26 cellular contexts compared by ENCODE assay signal in genomic region chr1:20586939-20587638, GRCh38. TPM values are rescaled to one million over a fixed set of nuclear protein-coding genes. Genes with fewer than 3 reads are reported as not detected.
A peak's percentile ranks its signal among the peaks of the same experiment; 100 is the strongest.
DNase-seq lines count a peak whose midpoint lies in the region; ATAC-seq and TF ChIP-seq lines count a peak whose summit lies in the region.
"Had no signal": no experiment of that assay in that cellular context is flagged by ENCODE, and none has a peak within 500 bp of the region (broad histone marks: within the 10 kb centered on the region; RNA-seq: fewer than 3 reads in every experiment).

No MANE protein-coding gene starts in this region.

- no peak overlapping the region for H3K18ac ChIP-seq in IMR-90 (ENCODE audit: low read depth, low read length)

- no TSS peak for BruUV-seq in IMR-90 (replicated peaks; lab: Mats Ljungman, UMichigan)

- POLR2A ChIA-PET in AG04450 (lab: Yijun Ruan, JAX) (no interaction called here), IMR-90 (lab: Charles Lee; ENCODE audit: unreplicated experiment) (no interaction called here)

- H3K9me3 ChIP-seq in AG04450 (ENCODE audit: control insufficient read depth, insufficient read depth, low read length): peaks cover 4% of the 10 kb centered on the region
- 0 out of 2 replicates have a peak, but pooled peaks cover 2% of the 10 kb centered on the region for H3K9me3 ChIP-seq in IMR-90 (ENCODE audit: control insufficient read depth, insufficient read depth, low read length)
- no peaks in the 10 kb centered on the region for H3K9me3 ChIP-seq in endodermal cell (ENCODE audit: control insufficient read depth, low read length)
- no peaks in the 10 kb centered on the region for H3K9me3 ChIP-seq in right cardiac atrium (ENCODE audit: control insufficient read depth, low read length)
- H3K9me3 ChIP-seq in prostate gland: no peaks in the 10 kb centered on the region
- H3K9me3 ChIP-seq: adrenal gland, breast epithelium, sigmoid colon, uterus had no signal

- 92% methylated on average over 5 of the region's 10 CpGs; no CpG with 5 or more reads in 1 of the 2 experiments for WGBS in IMR-90 (ENCODE audit: extremely low coverage in 2 of 2, insufficient read length in 1 of 2), 2 experiments
- WGBS in endodermal cell (ENCODE audit: insufficient coverage in 1 of 2, insufficient read length in 1 of 2), 2 experiments: 81 to 82% methylated on average over 6 to 10 of the region's 10 CpGs
- WGBS in right cardiac atrium: 67% methylated on average over 10 of the region's 10 CpGs
- WGBS in prostate gland: 65% methylated on average over 9 of the region's 10 CpGs

- H2AK9ac ChIP-seq in IMR-90 (replicated peaks; ENCODE audit: low read depth, low read length, poor library complexity): no peak overlapping the region

- no peak overlapping the region for H3K4me2 ChIP-seq in IMR-90 (ENCODE audit: low read depth, low read length)

- no peaks in the 10 kb centered on the region for H3K79me1 ChIP-seq in IMR-90 (ENCODE audit: low read depth in 1 of 2, low read length in 2 of 2)

- H3K27ac Mint-ChIP-seq in endodermal cell: no peak overlapping the region
- H3K27ac Mint-ChIP-seq: activated B cell treated with CpG ODN at 0.5 μM for 24 hours, mesothelial cell of epicardium, natural killer cell had no signal

- no peak overlapping the region for H2BK5ac ChIP-seq in IMR-90 (ENCODE audit: low read depth, low read length, poor library complexity, severe bottlenecking)

- no peak overlapping the region; the same call in 1 of the 2 replicates for H3K14ac ChIP-seq in IMR-90 (replicated peaks; ENCODE audit: low read depth, low read length)

- CTCF ChIA-PET in AG04450 (lab: Charles Lee) (interaction anchor here (0.6 to 2.9 kb wide), 4 partner anchors 9 to 67 kb away, joined by 3 to 20 read pairs (median 7); no protein-coding TSS in a partner anchor), IMR-90 (lab: Yijun Ruan, JAX) (interaction anchor here (3.5 kb wide), 1 partner anchor 12 kb away, joined by 18 read pairs; no protein-coding TSS in a partner anchor)

- H4K91ac ChIP-seq in IMR-90 (ENCODE audit: insufficient read depth, low read depth, low read length): no peak overlapping the region

- no peaks in the 10 kb centered on the region for H3K27me3 ChIP-seq in AG04450 (ENCODE audit: control insufficient read depth, insufficient read depth, low read length)
- H3K27me3 ChIP-seq in IMR-90 (ENCODE audit: control insufficient read depth, insufficient read depth, low read length): peaks cover 2% of the 10 kb centered on the region; the same call in 1 of the 2 replicates
- peaks cover 5% of the 10 kb centered on the region for H3K27me3 ChIP-seq in endodermal cell (ENCODE audit: control insufficient read depth, insufficient read depth, low read length, poor library complexity, severe bottlenecking)
- H3K27me3 ChIP-seq in right cardiac atrium (ENCODE audit: control insufficient read depth, insufficient read depth): no peaks in the 10 kb centered on the region
- H3K27me3 ChIP-seq in prostate gland (replicated peaks; ENCODE audit: insufficient read depth): peaks cover 4% of the 10 kb centered on the region
- H3K27me3 ChIP-seq: adrenal gland, uterus had no signal

- no peak overlapping the region for H2BK120ac ChIP-seq in IMR-90 (ENCODE audit: low read depth, low read length)

- TF ChIP-seq RAD21 in IMR-90 (IDR thresholded peaks at IDR 0.05; ENCODE audit: low read length): peak; percentile 15; the same call in 1 of the 2 replicates

- no peak overlapping the region for H4K8ac ChIP-seq in IMR-90 (ENCODE audit: low read depth in 2 of 2, low read length in 2 of 2)

- DNase-seq in AG04450 (ENCODE audit: low read depth, low spot score) (no peak), IMR-90 (no peak), endodermal cell (peak; percentile 59), right cardiac atrium (peak; percentile 54 to 60 (median 59)), activated T-cell treated with anti-CD3 and anti-CD28 coated beads for 4 hours (no peak), NCI-H1930 (lab: John Stamatoyannopoulos, UW) (no peak), prostate gland (ENCODE audit: low spot score) (no peak)
- DNase-seq: ACHN; activated B cell treated with CpG ODN at 0.5 μM for 24 hours; activated CD4-positive, alpha-beta T cell treated with anti-CD3 and anti-CD28 coated beads, Interleukin-2, amount 50 U/mL, for 4 hours; activated gamma-delta T cell treated with Interleukin-2 at 50 U/mL for 16 hours; cortex of kidney; GDM1; natural killer cell; NCI-H1694; sigmoid colon; T-helper 9 cell had no signal

- ATAC-seq in IMR-90 (ENCODE audit: low read depth) (no peak), right cardiac atrium (peak; percentile 30 to 63), HG02623 (IDR thresholded peaks at IDR 0.05; ENCODE audit: unreplicated experiment) (no peak)
- ATAC-seq: left lobe of liver, natural killer cell had no signal

- no peak overlapping the region for H4K5ac ChIP-seq in IMR-90 (ENCODE audit: low read depth, low read length)

- no peaks in the 10 kb centered on the region for H3K36me3 Mint-ChIP-seq in endodermal cell (ENCODE audit: low read depth)
- H3K36me3 Mint-ChIP-seq: IgD-negative memory B cell, mesothelial cell of epicardium, natural killer cell had no signal

- no peaks in the 10 kb centered on the region for H4K20me1 ChIP-seq in IMR-90 (ENCODE audit: insufficient read depth, low read length)

- H2BK20ac ChIP-seq in IMR-90 (ENCODE audit: low read depth, low read length): no peak overlapping the region

- intact Hi-C loops in IMR-90 (cut with micrococcal nuclease) (no loop called here), right cardiac atrium (cut with DNase I) (no loop called here), prostate gland (cut with DNase I) (no loop called here)

- H3K27ac ChIP-seq in AG04450 (ENCODE audit: low read depth, low read length) (no peak overlapping the region), IMR-90 (ENCODE audit: insufficient read depth, low read length) (no peak overlapping the region), endodermal cell (ENCODE audit: low read depth, low read length) (no peak overlapping the region), right cardiac atrium (ENCODE audit: low read length) (peak overlapping the region; percentile 37), prostate gland (no peak overlapping the region)
- H3K27ac ChIP-seq: parathyroid adenoma had no signal

- peaks cover 28% of the 10 kb centered on the region for H3K4me1 Mint-ChIP-seq in endodermal cell
- H3K4me1 Mint-ChIP-seq: activated B cell treated with CpG ODN at 0.5 μM for 24 hours had no signal

- TF ChIP-seq POLR2A in IMR-90 (IDR thresholded peaks at IDR 0.05; ENCODE audit: low read depth, low read length): no peak
- no peak for TF ChIP-seq POLR2A in prostate gland (IDR thresholded peaks at IDR 0.05)

- TF ChIP-seq CTCF in AG04450 (IDR thresholded peaks at IDR 0.05; ENCODE audit: low read depth, low read length) (peak; percentile 12; the same call in 1 of the 2 replicates), IMR-90 (conservative IDR thresholded peaks at IDR 0.05; ENCODE audit: low read depth, low read length) (0 out of 2 replicates have a peak, but pooled peaks have one; percentile 17), endodermal cell (conservative IDR thresholded peaks at IDR 0.05) (no peak), prostate gland (IDR thresholded peaks at IDR 0.05) (no peak)

- H3K4ac ChIP-seq in IMR-90 (ENCODE audit: low read depth, low read length): no peak overlapping the region

- H3K4me3 Mint-ChIP-seq in endodermal cell: no peak overlapping the region
- H3K4me3 Mint-ChIP-seq: activated B cell treated with CpG ODN at 0.5 μM for 24 hours, mesothelial cell of epicardium, natural killer cell had no signal

- no peak overlapping the region for H3K56ac ChIP-seq in IMR-90 (ENCODE audit: extremely low read depth, insufficient read depth, low read length)

- no peak overlapping the region; the same call in 2 of the 3 replicates for H2BK15ac ChIP-seq in IMR-90 (ENCODE audit: low read depth, low read length)

- H3K36me3 ChIP-seq in IMR-90 (ENCODE audit: control insufficient read depth, insufficient read depth, low read length): no peaks in the 10 kb centered on the region
- no peaks in the 10 kb centered on the region for H3K36me3 ChIP-seq in endodermal cell (ENCODE audit: control insufficient read depth, insufficient read depth, low read length)
- no peaks in the 10 kb centered on the region for H3K36me3 ChIP-seq in prostate gland
- H3K36me3 ChIP-seq: adrenal gland, breast epithelium, sigmoid colon, uterus had no signal

- H2AK5ac ChIP-seq in IMR-90 (ENCODE audit: low read depth, low read length): no peak overlapping the region

- H3K27me3 Mint-ChIP-seq in endodermal cell (ENCODE audit: insufficient read depth): peaks cover 3% of the 10 kb centered on the region

- dilution Hi-C loops in IMR-90 (cut with HindIII; ENCODE audit: low sequenced_read_pairs, unreplicated experiment): no loop called here

- H2AFZ ChIP-seq in IMR-90 (replicated peaks; ENCODE audit: low read length, poor library complexity): peak overlapping the region; percentile 46
- H2AFZ ChIP-seq: parathyroid adenoma had no signal

- H3K9me1 ChIP-seq in IMR-90 (ENCODE audit: insufficient read depth, low read length): 0 out of 2 replicates have a peak, but pooled peaks cover 3% of the 10 kb centered on the region

- H3K4me3 ChIP-seq in AG04450 (ENCODE audit: low read depth, low read length): no peak overlapping the region
- no peak overlapping the region for H3K4me3 ChIP-seq in IMR-90 (ENCODE audit: insufficient read depth, low read depth, low read length)
- H3K4me3 ChIP-seq in endodermal cell (ENCODE audit: low read length): no peak overlapping the region
- H3K4me3 ChIP-seq in right cardiac atrium (ENCODE audit: low read length): no peak overlapping the region
- H3K4me3 ChIP-seq in prostate gland: no peak overlapping the region
- H3K4me3 ChIP-seq: adrenal gland, breast epithelium, sigmoid colon, uterus had no signal

- H3K4me1 ChIP-seq in IMR-90 (ENCODE audit: control insufficient read depth, insufficient read depth, low read length) (peaks cover 17% of the 10 kb centered on the region), endodermal cell (ENCODE audit: control insufficient read depth, insufficient read depth, low read length) (peaks cover 11% of the 10 kb centered on the region), right cardiac atrium (ENCODE audit: control insufficient read depth, insufficient read depth, low read length) (peaks cover 3% of the 10 kb centered on the region), prostate gland (replicated peaks) (no peaks in the 10 kb centered on the region)
- H3K4me1 ChIP-seq: breast epithelium, parathyroid adenoma had no signal

- no peak overlapping the region for H3K23ac ChIP-seq in IMR-90 (ENCODE audit: low read depth, low read length)

- in situ Hi-C loops in IMR-90 (cut with MboI; ENCODE audit: low sequenced_read_pairs): no loop called here

- H3K9me3 Mint-ChIP-seq in endodermal cell: no peaks in the 10 kb centered on the region
- H3K9me3 Mint-ChIP-seq: IgD-negative memory B cell, mesothelial cell of epicardium, natural killer cell had no signal

- H3K9ac ChIP-seq in IMR-90 (ENCODE audit: low read depth, low read length) (no peak overlapping the region), endodermal cell (ENCODE audit: extremely low read depth, low read length, poor library complexity, severe bottlenecking) (no peak overlapping the region)
- H3K9ac ChIP-seq: parathyroid adenoma had no signal

RNA-seq across cellular contexts. Expression of gene CDA, which starts 1.8 kb away (rescaled TPM):
- polyA plus RNA-seq in AG04450 (2011; rRNA removed) (2.8 and 4.2 TPM in 2 replicates), IMR-90 (2012; rRNA removed) (9.4 and 10.7 TPM in 2 replicates), right cardiac atrium (6.7 TPM)
- 4.2 and 5.1 TPM in 2 replicates for polyA minus RNA-seq in AG04450 (2011; rRNA and poly(A)+ RNA removed)
- total RNA-seq in IMR-90 (2012; rRNA removed) (0.90 and 1.4 TPM in 2 replicates), endodermal cell (10 to 100 TPM in 1 of 2 donors, 1 to 10 TPM in 1; 1.3 to 24.3 TPM), right cardiac atrium (1 to 10 TPM; 2.2 to 3.6 (median 2.4) TPM), prostate gland (under 1 TPM in 1 of 2 donors, not detected in 1; 0.59 TPM)
- polyA plus RNA-seq in IMR-90 (2012; cell fraction: cytosol; rRNA removed): 12.4 and 12.6 TPM in 2 replicates
- polyA plus RNA-seq in IMR-90 (2012; cell fraction: nucleus; rRNA removed; ENCODE audit: low replicate concordance): 2.0 and 2.5 TPM in 2 replicates
- 3.9 TPM for polyA plus RNA-seq in endodermal cell (2013, experiment 1 of 2)
- 1.7 TPM for polyA plus RNA-seq in endodermal cell (2013, experiment 2 of 2)
- total RNA-seq: activated B cell treated with CpG ODN at 0.5 μM for 24 hours, MCF 10A had no signal

RNA-seq across cellular contexts. Expression of gene FAM43B, which starts 34.7 kb away (rescaled TPM):
- polyA plus RNA-seq in AG04450 (2011; rRNA removed) (0.02 TPM in 1 of 2 replicates, not detected in the other), IMR-90 (2012; rRNA removed) (0.05 and 0.09 TPM in 2 replicates), right cardiac atrium (1.3 TPM)
- not detected in 2 replicates for polyA minus RNA-seq in AG04450 (2011; rRNA and poly(A)+ RNA removed)
- total RNA-seq in IMR-90 (2012; rRNA removed) (not detected in 2 replicates), endodermal cell (under 1 TPM; 0.13 to 0.29 TPM), right cardiac atrium (1 to 10 TPM; 1.6 to 3.6 (median 2.7) TPM), prostate gland (under 1 TPM; 0.68 to 0.85 TPM)
- polyA plus RNA-seq in IMR-90 (2012; cell fraction: cytosol; rRNA removed): 0.06 and 0.11 TPM in 2 replicates
- 0.02 and 0.08 TPM in 2 replicates for polyA plus RNA-seq in IMR-90 (2012; cell fraction: nucleus; rRNA removed; ENCODE audit: low replicate concordance)
- 1.2 TPM for polyA plus RNA-seq in endodermal cell (2013, experiment 1 of 2)
- 1.4 TPM for polyA plus RNA-seq in endodermal cell (2013, experiment 2 of 2)
- total RNA-seq: activated B cell treated with CpG ODN at 0.5 μM for 24 hours, MCF 10A, natural killer cell had no signal
- polyA plus RNA-seq: IgD-negative memory B cell had no signal

RNA-seq across cellular contexts. Expression of gene PINK1, which starts 46.2 kb away (rescaled TPM):
- polyA plus RNA-seq in AG04450 (2011; rRNA removed): 43.8 and 49.0 TPM in 2 replicates
- polyA minus RNA-seq in AG04450 (2011; rRNA and poly(A)+ RNA removed): 23.5 and 28.5 TPM in 2 replicates
- 52.9 and 55.3 TPM in 2 replicates for total RNA-seq in IMR-90 (2012; rRNA removed)
- polyA plus RNA-seq in IMR-90 (2012; rRNA removed): 55.2 and 57.8 TPM in 2 replicates
- polyA plus RNA-seq in IMR-90 (2012; cell fraction: cytosol; rRNA removed): 44.7 and 69.0 TPM in 2 replicates
- 39.0 and 41.1 TPM in 2 replicates for polyA plus RNA-seq in IMR-90 (2012; cell fraction: nucleus; rRNA removed; ENCODE audit: low replicate concordance)
- total RNA-seq in endodermal cell: 10 to 100 TPM; 26.3 to 27.7 TPM
- 20.5 TPM for polyA plus RNA-seq in endodermal cell (2013, experiment 1 of 2)
- 20.2 TPM for polyA plus RNA-seq in endodermal cell (2013, experiment 2 of 2)
- total RNA-seq in right cardiac atrium: 100 to 1,000 TPM; 143 to 161 (median 156) TPM
- 215 TPM for polyA plus RNA-seq in right cardiac atrium
- 100 to 1,000 TPM; 115 to 136 TPM for total RNA-seq in prostate gland

Comparison
In these comparisons a context has a peak if more than half of its experiments do, and no peak if none do; other contexts are left out.
1. DNase-seq: peak in endodermal cell (single experiment) and right cardiac atrium (3 of 3); none in AG04450 (single experiment), IMR-90 (single experiment), activated T-cell treated with anti-CD3 and anti-CD28 coated beads for 4 hours (single experiment), NCI-H1930 (0 of 2) and prostate gland (single experiment).
2. CTCF ChIP-seq: peak in AG04450 (single experiment) and IMR-90 (single experiment); none in endodermal cell (single experiment) and prostate gland (0 of 4).
3. ATAC-seq: peak in right cardiac atrium (2 of 2); none in IMR-90 (single experiment) and HG02623 (single experiment).